ENCODE assay signal across 22 cellular contexts in the genomic region with DNA sequence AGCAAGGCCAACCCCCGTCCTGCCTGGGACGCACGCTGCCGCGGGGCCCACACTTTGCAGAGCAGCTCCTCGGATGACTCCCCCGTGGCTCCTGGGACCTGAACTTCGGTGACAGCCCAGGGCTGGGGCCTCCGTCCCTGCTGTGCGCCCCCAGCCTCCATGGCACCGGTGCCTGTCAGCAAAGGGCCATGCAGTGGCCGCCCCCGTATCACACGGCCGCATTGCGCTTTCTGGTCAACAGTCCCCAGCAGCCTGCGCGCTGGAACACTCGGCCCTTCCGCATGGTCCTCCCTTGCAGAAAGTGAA.
"Had no signal": no experiment of that assay in that cellular context is flagged by ENCODE, and none has a peak within 500 bp of the region (broad histone marks: within the 10 kb centered on the region; RNA-seq: fewer than 3 reads in every experiment).

No MANE protein-coding gene starts in this region.

- DNase-seq: activated CD4-positive, alpha-beta memory T cell treated with anti-CD3 and anti-CD28 coated beads for 36 hours; activated CD4-positive, alpha-beta T cell treated with anti-CD3 and anti-CD28 coated beads for 48 hours; activated CD4-positive, CD25-positive, alpha-beta regulatory T cell; activated naive CD4-positive, alpha-beta T cell treated with anti-CD3 and anti-CD28 coated beads for 36 hours; activated T-cell treated with anti-CD3 and anti-CD28 coated beads, Interleukin-2, amount 50 U/mL, for 48 hours; amygdala; cerebellar nuclear complex; hippocampal formation; left cardiac atrium; mesenchymal stem cell; nephron progenitor cell; retina; stimulated activated CD4-positive, alpha-beta T cell treated with anti-CD3 and anti-CD28 coated beads, Interleukin-4, amount 100 ng/mL, for 4 hours; stimulated activated naive CD8-positive, alpha-beta T cell treated with anti-CD3 and anti-CD28 coated beads, Interleukin-15, Interleukin-2, amounts not matched to agents 100 U/mL and 50 U/mL, for 24 hours; T-helper 17 cell; tibial artery had no signal

- H3K4me3 ChIP-seq: coronary artery, esophagus muscularis mucosa, mucosa of descending colon, tibial artery, uterus had no signal

- FAIRE-seq: frontal cortex, islet of Langerhans had no signal

- H3K27me3 Mint-ChIP-seq: activated CD4-positive, alpha-beta memory T cell treated with anti-CD3 and anti-CD28 coated beads for 36 hours; T-helper 17 cell had no signal

- H3K9me3 Mint-ChIP-seq: activated CD4-positive, alpha-beta memory T cell treated with anti-CD3 and anti-CD28 coated beads for 36 hours; activated naive CD4-positive, alpha-beta T cell treated with anti-CD3 and anti-CD28 coated beads for 36 hours; nephron progenitor cell had no signal

- H3K9me3 ChIP-seq: esophagus muscularis mucosa, mucosa of descending colon, tibial artery, uterus had no signal

- H3K27ac ChIP-seq: esophagus muscularis mucosa, tibial artery, uterus had no signal

- ATAC-seq: left cardiac atrium; stimulated activated naive CD8-positive, alpha-beta T cell treated with anti-CD3 and anti-CD28 coated beads, Interleukin-15, Interleukin-2, amounts not matched to agents 100 U/mL and 50 U/mL, for 24 hours; T-helper 17 cell had no signal

- H3K36me3 ChIP-seq: uterus had no signal

- H3K27me3 ChIP-seq: esophagus muscularis mucosa, tibial artery, uterus had no signal

- H3K4me1 ChIP-seq: uterus had no signal

- H3K27ac Mint-ChIP-seq: activated CD4-positive, alpha-beta memory T cell treated with anti-CD3 and anti-CD28 coated beads for 36 hours; activated naive CD4-positive, alpha-beta T cell treated with anti-CD3 and anti-CD28 coated beads for 36 hours; nephron progenitor cell; T-helper 17 cell had no signal

- H3K4me3 Mint-ChIP-seq: activated CD4-positive, alpha-beta memory T cell treated with anti-CD3 and anti-CD28 coated beads for 36 hours; activated naive CD4-positive, alpha-beta T cell treated with anti-CD3 and anti-CD28 coated beads for 36 hours; nephron progenitor cell; T-helper 17 cell had no signal
